ENCODE assay signal across 9 cellular contexts in genomic region chr9:137253717-137254623, GRCh38. TPM values are rescaled to one million over a fixed set of nuclear protein-coding genes. Genes with fewer than 3 reads are reported as not detected.
DNase-seq lines count a peak whose midpoint lies in the region; ATAC-seq and TF ChIP-seq lines count a peak whose summit lies in the region.
"Had no signal": no experiment of that assay in that cellular context is flagged by ENCODE, and none has a peak within 500 bp of the region (broad histone marks: within the 10 kb centered on the region; RNA-seq: fewer than 3 reads in every experiment).

No MANE protein-coding gene starts in this region.

- no peak overlapping the region for H3K27ac ChIP-seq in CD4-positive, alpha-beta T cell (ENCODE audit: low read depth, low read length)
- peak overlapping the region; percentile 58 for H3K27ac ChIP-seq in OCI-LY3 (ENCODE audit: low read length)
- no peak overlapping the region for H3K27ac ChIP-seq in endodermal cell (ENCODE audit: low read depth, low read length)
- no peak overlapping the region for H3K27ac ChIP-seq in osteoblast (ENCODE audit: low read depth, low read length)
- H3K27ac ChIP-seq: epithelial cell of prostate had no signal

- H3K27ac Mint-ChIP-seq in CD4-positive, alpha-beta T cell: peak overlapping the region; percentile 82
- peak overlapping the region; percentile 80 for H3K27ac Mint-ChIP-seq in endodermal cell

- H3K4me1 ChIP-seq in OCI-LY3 (ENCODE audit: low read length): peaks cover 33% of the 10 kb centered on the region
- H3K4me1 ChIP-seq in endodermal cell (ENCODE audit: control insufficient read depth, insufficient read depth, low read length): peaks cover 16% of the 10 kb centered on the region
- H3K4me1 ChIP-seq in osteoblast (ENCODE audit: insufficient read depth, low read length): peaks cover 13% of the 10 kb centered on the region

- POLR2A ChIA-PET in CD4-positive, alpha-beta T cell (lab: Charles Lee): interaction anchor here (0.6 to 4.7 kb wide), 11 partner anchors 11 to 526 kb away, joined by 3 to 63 read pairs (median 8); partner anchors contain the start of genes ANAPC2, EXD3, MAN1B1 and NOXA1

- intact Hi-C loops in CD4-positive, alpha-beta T cell (cut with DNase I, micrococcal nuclease): no loop called here

- H3K9ac ChIP-seq in OCI-LY3 (ENCODE audit: low read length) (peak overlapping the region; percentile 93), endodermal cell (ENCODE audit: extremely low read depth, low read length, poor library complexity, severe bottlenecking) (peak overlapping the region; percentile 51)

- H3K9me3 Mint-ChIP-seq in CD4-positive, alpha-beta T cell: no peaks in the 10 kb centered on the region
- H3K9me3 Mint-ChIP-seq in endodermal cell: no peaks in the 10 kb centered on the region

- H3K36me3 Mint-ChIP-seq in CD4-positive, alpha-beta T cell (ENCODE audit: low read depth): peaks cover 8% of the 10 kb centered on the region
- peaks cover 17% of the 10 kb centered on the region for H3K36me3 Mint-ChIP-seq in endodermal cell (ENCODE audit: low read depth)

- 55 to 65% methylated on average over 14 to 21 of the region's 21 CpGs for whole genome bisulfite sequencing in endodermal cell (ENCODE audit: insufficient coverage in 1 of 2, insufficient read length in 1 of 2), 2 experiments

- TF ChIP-seq CTCF in CD4-positive, alpha-beta T cell (IDR thresholded peaks at IDR 0.05): no peak
- TF ChIP-seq CTCF in OCI-LY3 (IDR thresholded peaks at IDR 0.05; ENCODE audit: low read depth, low read length) (no peak), endodermal cell (conservative IDR thresholded peaks at IDR 0.05) (no peak), osteoblast (IDR thresholded peaks at IDR 0.05; ENCODE audit: extremely low read depth, low read depth, low read length) (no peak)

- H3K27me3 Mint-ChIP-seq in CD4-positive, alpha-beta T cell: no peaks in the 10 kb centered on the region
- peaks cover 2% of the 10 kb centered on the region for H3K27me3 Mint-ChIP-seq in endodermal cell (ENCODE audit: insufficient read depth)

- H2AFZ ChIP-seq in OCI-LY3 (ENCODE audit: low read depth, low read length) (no peak overlapping the region), osteoblast (ENCODE audit: low read length) (peak overlapping the region; percentile 88)

- peaks cover 31% of the 10 kb centered on the region for H3K79me2 ChIP-seq in OCI-LY3 (ENCODE audit: low read length)
- peaks cover 26% of the 10 kb centered on the region for H3K79me2 ChIP-seq in osteoblast (ENCODE audit: insufficient read depth, low read length)

- no peaks in the 10 kb centered on the region for H3K9me3 ChIP-seq in CD4-positive, alpha-beta T cell (ENCODE audit: control insufficient read depth, low read length)
- H3K9me3 ChIP-seq in OCI-LY3 (ENCODE audit: insufficient read depth, low read length): no peaks in the 10 kb centered on the region
- H3K9me3 ChIP-seq in endodermal cell (ENCODE audit: control insufficient read depth, low read length): no peaks in the 10 kb centered on the region
- H3K9me3 ChIP-seq in osteoblast (ENCODE audit: low read depth, low read length): no peaks in the 10 kb centered on the region

- DNase-seq in CD4-positive, alpha-beta T cell: peak in 1 of 10 experiments; percentile 11
- DNase-seq in endodermal cell (peak; percentile 68), osteoblast (ENCODE audit: insufficient read length, low spot score, missing footprints) (peak; percentile 92), NK-92 (lab: John Stamatoyannopoulos, UW; ENCODE audit: unreplicated experiment) (no peak), pons (ENCODE audit: low spot score) (no peak)

- no peaks in the 10 kb centered on the region for H3K27me3 ChIP-seq in CD4-positive, alpha-beta T cell (ENCODE audit: control insufficient read depth, insufficient read depth, low read length)
- H3K27me3 ChIP-seq in OCI-LY3 (ENCODE audit: low read depth, low read length) (no peaks in the 10 kb centered on the region), endodermal cell (ENCODE audit: control insufficient read depth, insufficient read depth, low read length, poor library complexity, severe bottlenecking) (no peaks in the 10 kb centered on the region), osteoblast (ENCODE audit: insufficient read depth, low read length) (peaks cover 5% of the 10 kb centered on the region)

- CTCF ChIA-PET in CD4-positive, alpha-beta T cell (lab: Charles Lee): interaction anchor here (0.6 to 2.9 kb wide), 5 partner anchors 11 to 30 kb away, joined by 3 to 18 read pairs (median 4); no protein-coding TSS in a partner anchor

- H3K4me2 ChIP-seq in OCI-LY3 (ENCODE audit: low read length) (peak overlapping the region; percentile 91), osteoblast (ENCODE audit: insufficient read depth, low read length) (peak overlapping the region; percentile 89)

- peak overlapping the region; percentile 88 for H3K4me3 ChIP-seq in OCI-LY3 (ENCODE audit: low read length)
- H3K4me3 ChIP-seq in endodermal cell (ENCODE audit: low read length): peak overlapping the region; percentile 87
- peak overlapping the region; percentile 90 for H3K4me3 ChIP-seq in osteoblast (ENCODE audit: insufficient read depth, low read length)

- ATAC-seq in CD4-positive, alpha-beta T cell (ENCODE audit: poor library complexity): no peak
- ATAC-seq in GM19397 (IDR thresholded peaks at IDR 0.05; ENCODE audit: unreplicated experiment) (no peak), HG02852 (IDR thresholded peaks at IDR 0.05; ENCODE audit: unreplicated experiment) (no peak)

- H3K4me1 Mint-ChIP-seq in CD4-positive, alpha-beta T cell (ENCODE audit: low read depth): peaks cover 16% of the 10 kb centered on the region
- peaks cover 17% of the 10 kb centered on the region for H3K4me1 Mint-ChIP-seq in endodermal cell

- H3K4me3 Mint-ChIP-seq in CD4-positive, alpha-beta T cell: peak overlapping the region; percentile 91
- H3K4me3 Mint-ChIP-seq in endodermal cell: peak overlapping the region; percentile 72

- H4K20me1 ChIP-seq in OCI-LY3 (ENCODE audit: insufficient read depth, low read length) (0 out of 2 replicates have a peak, but pooled peaks cover 6% of the 10 kb centered on the region), osteoblast (ENCODE audit: insufficient read depth, low read length) (peaks cover 14% of the 10 kb centered on the region)

- H3K36me3 ChIP-seq in OCI-LY3 (replicated peaks; ENCODE audit: low read depth, low read length) (peaks cover 10% of the 10 kb centered on the region), endodermal cell (ENCODE audit: control insufficient read depth, insufficient read depth, low read length) (peaks cover 21% of the 10 kb centered on the region), osteoblast (ENCODE audit: insufficient read depth, low read length) (peaks cover 15% of the 10 kb centered on the region)

RNA-seq across cellular contexts. Expression of gene NELFB, which starts 1.2 kb away (rescaled TPM):
- 10 to 100 TPM; 20.7 to 21.2 TPM for total RNA-seq in CD4-positive, alpha-beta T cell
- total RNA-seq in endodermal cell: 10 to 100 TPM; 73.3 to 86.6 TPM
- polyA plus RNA-seq in endodermal cell (2013, experiment 1 of 2): 56.8 TPM
- 55.1 TPM for polyA plus RNA-seq in endodermal cell (2013, experiment 2 of 2)
- total RNA-seq in osteoblast: 46.0 and 47.4 TPM in 2 replicates

RNA-seq across cellular contexts. Expression of gene STPG3, which starts 2.9 kb away (rescaled TPM):
- not detected for total RNA-seq in CD4-positive, alpha-beta T cell
- not detected for total RNA-seq in endodermal cell
- not detected for polyA plus RNA-seq in endodermal cell (2013, experiment 1 of 2)
- not detected for polyA plus RNA-seq in endodermal cell (2013, experiment 2 of 2)
- total RNA-seq in osteoblast: 0.36 TPM in 1 of 2 replicates, not detected in the other

RNA-seq across cellular contexts. Expression of gene TUBB4B, which starts 12.9 kb away (rescaled TPM):
- 10 to 100 TPM; 93.8 to 98.2 TPM for total RNA-seq in CD4-positive, alpha-beta T cell
- total RNA-seq in endodermal cell (100 to 1,000 TPM; 328 to 415 TPM), osteoblast (67.7 and 74.0 TPM in 2 replicates)
- polyA plus RNA-seq in endodermal cell (2013, experiment 1 of 2): 395 TPM
- polyA plus RNA-seq in endodermal cell (2013, experiment 2 of 2): 425 TPM

RNA-seq across cellular contexts. Expression of gene SLC34A3, which starts 23.3 kb away (rescaled TPM):
- not detected for total RNA-seq in CD4-positive, alpha-beta T cell
- under 1 TPM in 1 of 2 donors, not detected in 1; 0.15 TPM for total RNA-seq in endodermal cell
- not detected for polyA plus RNA-seq in endodermal cell (2013, experiment 1 of 2)
- polyA plus RNA-seq in endodermal cell (2013, experiment 2 of 2): 0.12 TPM
- total RNA-seq in osteoblast: not detected in 2 replicates

RNA-seq across cellular contexts. Expression of gene TOR4A, which starts 23.6 kb away (rescaled TPM):
- under 1 TPM; 0.67 to 0.80 TPM for total RNA-seq in CD4-positive, alpha-beta T cell
- total RNA-seq in endodermal cell (10 to 100 TPM; 14.2 to 18.9 TPM), osteoblast (0.29 and 2.5 TPM in 2 replicates)
- polyA plus RNA-seq in endodermal cell (2013, experiment 1 of 2): 4.6 TPM
- 5.1 TPM for polyA plus RNA-seq in endodermal cell (2013, experiment 2 of 2)

Comparison
In these comparisons a context has a peak if more than half of its experiments do, and no peak if none do; other contexts are left out.
1. DNase-seq: peak in endodermal cell (single experiment) and osteoblast (single experiment); none in NK-92 (single experiment) and pons (single experiment).
2. Peak in every context shown above with its lines, with median percentiles within 50 percentile points of each other: H3K4me3 ChIP-seq.